In the genomic region with DNA sequence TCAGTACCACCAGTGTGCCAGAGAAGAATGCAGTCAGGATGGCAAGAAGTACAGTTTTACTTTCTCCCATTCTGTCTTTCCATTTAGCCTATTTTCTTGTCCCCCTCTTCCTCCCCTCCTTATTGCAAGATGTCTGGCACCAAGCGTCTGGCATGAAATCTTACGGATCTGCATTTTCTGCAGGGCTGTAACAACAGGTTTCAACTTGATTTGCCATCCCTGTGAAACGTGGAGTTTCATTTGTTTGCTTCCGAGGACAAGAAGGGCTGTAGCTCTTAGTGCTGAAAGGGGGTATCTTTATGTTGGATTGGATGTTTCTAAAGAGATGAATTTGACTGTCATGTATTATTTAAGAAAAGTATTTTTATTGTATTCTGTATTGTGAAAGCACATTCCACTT, we compare ENCODE assay signal across 19 cellular contexts.
DNase-seq lines count a peak whose midpoint lies in the region; ATAC-seq and TF ChIP-seq lines count a peak whose summit lies in the region.
"Had no signal": no experiment of that assay in that cellular context is flagged by ENCODE, and none has a peak within 500 bp of the region (broad histone marks: within the 10 kb centered on the region; RNA-seq: fewer than 3 reads in every experiment).

No MANE protein-coding gene starts in this region.

- no peaks in the 10 kb centered on the region for H3K4me1 ChIP-seq in prostate gland (replicated peaks)
- no peaks in the 10 kb centered on the region for H3K4me1 ChIP-seq in gastrocnemius medialis
- H3K4me1 ChIP-seq: A549, HAP-1, Peyer's patch had no signal

- no peak for TF ChIP-seq CTCF in activated CD8-positive, alpha-beta T cell treated with anti-CD3 and anti-CD28 coated beads for 36 hours (IDR thresholded peaks at IDR 0.05)
- TF ChIP-seq CTCF in epithelial cell of esophagus (IDR thresholded peaks at IDR 0.05; ENCODE audit: insufficient read depth, low read depth, low read length, missing control alignments) (no peak), prostate gland (IDR thresholded peaks at IDR 0.05) (no peak), gastrocnemius medialis (IDR thresholded peaks at IDR 0.05 in 4 of 5, conservative IDR thresholded peaks at IDR 0.05 in 1 of 5) (no peak), coronary artery (IDR thresholded peaks at IDR 0.05) (no peak)

- TF ChIP-seq POLR2A in prostate gland (IDR thresholded peaks at IDR 0.05) (no peak), gastrocnemius medialis (IDR thresholded peaks at IDR 0.05) (no peak)

- in situ Hi-C loops in gastrocnemius medialis (cut with MboI; ENCODE audit: low sequenced_read_pairs in 4 of 4) = no loop called here

- H3K4me3 ChIP-seq in epithelial cell of esophagus (ENCODE audit: low read length) = no peak overlapping the region
- H3K4me3 ChIP-seq in prostate gland = no peak overlapping the region
- H3K4me3 ChIP-seq in gastrocnemius medialis = no peak overlapping the region
- no peak overlapping the region for H3K4me3 ChIP-seq in coronary artery
- H3K4me3 ChIP-seq: A549; BLaER1 treated with 17β-estradiol and CSF1 and Interleukin-3, amounts not matched to agents 10 nM and 100 nM; GM12878; HAP-1; Peyer's patch had no signal

- peaks cover 74% of the 10 kb centered on the region for H3K4me1 Mint-ChIP-seq in activated naive CD4-positive, alpha-beta T cell treated with anti-CD3 and anti-CD28 coated beads, Interleukin-2, amount 50 U/mL, for 24 hours
- H3K4me1 Mint-ChIP-seq in activated CD8-positive, alpha-beta T cell treated with anti-CD3 and anti-CD28 coated beads for 36 hours (ENCODE audit: low read depth) = peaks cover 44% of the 10 kb centered on the region
- no peaks in the 10 kb centered on the region for H3K4me1 Mint-ChIP-seq in immature natural killer cell

- H3K27me3 ChIP-seq in prostate gland (replicated peaks; ENCODE audit: insufficient read depth) = no peaks in the 10 kb centered on the region
- H3K27me3 ChIP-seq in gastrocnemius medialis = peaks cover 0 to 8% (median 4%) of the 10 kb centered on the region in 3 donors
- H3K27me3 ChIP-seq: BLaER1 treated with 17β-estradiol and CSF1 and Interleukin-3, amounts not matched to agents 10 nM and 100 nM; Peyer's patch had no signal

- peaks cover 12% of the 10 kb centered on the region for H3K36me3 Mint-ChIP-seq in activated naive CD4-positive, alpha-beta T cell treated with anti-CD3 and anti-CD28 coated beads, Interleukin-2, amount 50 U/mL, for 24 hours
- H3K36me3 Mint-ChIP-seq in activated CD8-positive, alpha-beta T cell treated with anti-CD3 and anti-CD28 coated beads for 36 hours (ENCODE audit: low read depth) = peaks cover 2% of the 10 kb centered on the region
- no peaks in the 10 kb centered on the region for H3K36me3 Mint-ChIP-seq in immature natural killer cell

- DNase-seq in activated naive CD4-positive, alpha-beta T cell treated with Interleukin-2 at 50 U/mL for 16 hours = no peak
- DNase-seq in activated CD8-positive, alpha-beta T cell treated with anti-CD3 and anti-CD28 coated beads for 36 hours = no peak
- DNase-seq in epithelial cell of esophagus (ENCODE audit: low read depth) (peak; percentile 66), prostate gland (ENCODE audit: low spot score) (peak; percentile 63), gastrocnemius medialis (no peak), immature natural killer cell (no peak), coronary artery (ENCODE audit: low spot score) (no peak)
- DNase-seq: GDM1, Karpas-422, MM.1S, NCI-H187 treated with DMSO at 0.1 percent for 48 hours, NCI-H510A treated with DMSO at 0.1 percent for 48 hours, Peyer's patch, SHP77 had no signal

- ATAC-seq in activated CD8-positive, alpha-beta T cell treated with anti-CD3 and anti-CD28 coated beads for 36 hours = no peak
- no peak for ATAC-seq in gastrocnemius medialis
- ATAC-seq: A549, GM12878 had no signal

- H3K9me3 ChIP-seq in prostate gland (no peaks in the 10 kb centered on the region), gastrocnemius medialis (no peaks in the 10 kb centered on the region)
- H3K9me3 ChIP-seq: A549, HAP-1, Peyer's patch had no signal

- H3K9me3 Mint-ChIP-seq in activated naive CD4-positive, alpha-beta T cell treated with anti-CD3 and anti-CD28 coated beads, Interleukin-2, amount 50 U/mL, for 24 hours = peaks cover 5% of the 10 kb centered on the region
- no peaks in the 10 kb centered on the region for H3K9me3 Mint-ChIP-seq in activated CD8-positive, alpha-beta T cell treated with anti-CD3 and anti-CD28 coated beads for 36 hours
- no peaks in the 10 kb centered on the region for H3K9me3 Mint-ChIP-seq in immature natural killer cell

- H3K36me3 ChIP-seq in prostate gland (no peaks in the 10 kb centered on the region), gastrocnemius medialis (no peaks in the 10 kb centered on the region)
- H3K36me3 ChIP-seq: BLaER1 treated with 17β-estradiol and CSF1 and Interleukin-3, amounts not matched to agents 10 nM and 100 nM; HAP-1; Peyer's patch had no signal

- H3K27ac Mint-ChIP-seq in activated naive CD4-positive, alpha-beta T cell treated with anti-CD3 and anti-CD28 coated beads, Interleukin-2, amount 50 U/mL, for 24 hours = peak overlapping the region; percentile 75
- H3K27ac Mint-ChIP-seq in activated CD8-positive, alpha-beta T cell treated with anti-CD3 and anti-CD28 coated beads for 36 hours = peak overlapping the region; percentile 65
- H3K27ac Mint-ChIP-seq in immature natural killer cell = no peak overlapping the region

- 16% methylated on average over 4 of the region's 4 CpGs for WGBS in prostate gland

- intact Hi-C loops in activated CD8-positive, alpha-beta T cell treated with anti-CD3 and anti-CD28 coated beads for 36 hours (cut with micrococcal nuclease) = no loop called here
- intact Hi-C loops in prostate gland (cut with DNase I) (no loop called here), gastrocnemius medialis (cut with DNase I; ENCODE audit: low total_unique reads) (no loop called here)

- H3K27me3 Mint-ChIP-seq in activated naive CD4-positive, alpha-beta T cell treated with anti-CD3 and anti-CD28 coated beads, Interleukin-2, amount 50 U/mL, for 24 hours = no peaks in the 10 kb centered on the region
- H3K27me3 Mint-ChIP-seq in activated CD8-positive, alpha-beta T cell treated with anti-CD3 and anti-CD28 coated beads for 36 hours = no peaks in the 10 kb centered on the region
- H3K27me3 Mint-ChIP-seq in immature natural killer cell (ENCODE audit: low read depth in 3 of 3) = peaks cover 0 to 6% (median under 1%) of the 10 kb centered on the region in 3 donors

- H3K27ac ChIP-seq in prostate gland (peak overlapping the region in 1 of 2 donors; percentile 45), gastrocnemius medialis (no peak overlapping the region), coronary artery (no peak overlapping the region)
- H3K27ac ChIP-seq: A549; BLaER1 treated with 17β-estradiol and CSF1 and Interleukin-3, amounts not matched to agents 10 nM and 100 nM; Peyer's patch had no signal

- H3K4me3 Mint-ChIP-seq in activated naive CD4-positive, alpha-beta T cell treated with anti-CD3 and anti-CD28 coated beads, Interleukin-2, amount 50 U/mL, for 24 hours = no peak overlapping the region
- peak overlapping the region; percentile 42 for H3K4me3 Mint-ChIP-seq in activated CD8-positive, alpha-beta T cell treated with anti-CD3 and anti-CD28 coated beads for 36 hours
- H3K4me3 Mint-ChIP-seq in immature natural killer cell = no peak overlapping the region

- CTCF ChIA-PET in activated CD8-positive, alpha-beta T cell treated with anti-CD3 and anti-CD28 coated beads for 36 hours (lab: Charles Lee) = interaction anchor here (1.1 kb wide), 1 partner anchor 25 kb away, joined by 3 read pairs; no protein-coding TSS in a partner anchor

- POLR2A ChIA-PET in activated CD8-positive, alpha-beta T cell treated with anti-CD3 and anti-CD28 coated beads for 36 hours (lab: Charles Lee) = no interaction called here

Comparison
In these comparisons a context has a peak if more than half of its experiments do, and no peak if none do; other contexts are left out.
1. H3K27ac Mint-ChIP-seq: peak in activated naive CD4-positive, alpha-beta T cell treated with anti-CD3 and anti-CD28 coated beads, Interleukin-2, amount 50 U/mL, for 24 hours (single experiment) and activated CD8-positive, alpha-beta T cell treated with anti-CD3 and anti-CD28 coated beads for 36 hours (single experiment); none in immature natural killer cell (0 of 6).
2. DNase-seq: peak in epithelial cell of esophagus (single experiment) and prostate gland (single experiment); none in activated naive CD4-positive, alpha-beta T cell treated with Interleukin-2 at 50 U/mL for 16 hours (single experiment), activated CD8-positive, alpha-beta T cell treated with anti-CD3 and anti-CD28 coated beads for 36 hours (single experiment), gastrocnemius medialis (0 of 2), immature natural killer cell (0 of 3) and coronary artery (single experiment).